23 cellular contexts compared by ENCODE assay signal in the genomic region with DNA sequence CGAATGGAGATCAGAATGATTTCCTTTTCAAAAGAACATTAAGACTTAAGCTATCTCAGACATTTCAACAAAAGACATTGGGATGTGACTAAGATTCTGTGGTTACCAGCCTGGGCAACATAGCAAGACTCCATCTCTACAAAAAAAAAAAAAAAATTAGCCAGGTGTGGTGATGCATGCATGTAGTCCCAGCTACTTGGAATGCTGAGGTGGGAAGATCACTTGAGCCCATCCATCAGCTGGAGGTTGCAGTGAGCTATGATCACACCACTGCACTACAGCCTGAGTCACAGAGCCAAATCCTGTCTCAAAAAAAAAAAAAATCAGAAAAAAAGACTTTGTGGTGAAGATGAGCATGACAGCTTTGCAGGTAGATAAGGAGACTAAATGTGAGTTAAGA.
"Had no signal": no experiment of that assay in that cellular context is flagged by ENCODE, and none has a peak within 500 bp of the region (broad histone marks: within the 10 kb centered on the region; RNA-seq: fewer than 3 reads in every experiment).

No MANE protein-coding gene starts in this region.

- H3K4me1 ChIP-seq: colonic mucosa had no signal

- H3K4me1 Mint-ChIP-seq: neural crest cell had no signal

- ATAC-seq: heart left ventricle, left lobe of liver, mucosa of descending colon, natural killer cell had no signal

- H3K9me3 Mint-ChIP-seq: endodermal cell, natural killer cell, neural crest cell had no signal

- H3K27ac ChIP-seq: colonic mucosa, heart left ventricle, sigmoid colon, skin epidermis, stomach, thoracic aorta, transverse colon had no signal

- H3K27ac Mint-ChIP-seq: endodermal cell had no signal

- H3K4me3 Mint-ChIP-seq: endodermal cell, natural killer cell, neural crest cell had no signal

- H3K4me3 ChIP-seq: colonic mucosa, heart left ventricle, mucosa of descending colon, sigmoid colon, skin epidermis, stomach, thoracic aorta, transverse colon had no signal

- H3K27me3 ChIP-seq: colonic mucosa, heart left ventricle, sigmoid colon, stomach, transverse colon had no signal

- DNase-seq: colonic mucosa; effector CD4-positive, alpha-beta T cell; endodermal cell; erythroblast; heart left ventricle; hippocampal formation; kidney glomerular epithelial cell; mammary epithelial cell; mucosa of descending colon; natural killer cell; posterior cingulate gyrus; sigmoid colon; stimulated activated CD4-positive, alpha-beta T cell treated with anti-CD3 and anti-CD28 coated beads, Interleukin-2, amount 100 ng/mL, for 24 hours; stimulated activated CD4-positive, alpha-beta T cell treated with anti-CD3 and anti-CD28 coated beads, Interleukin-4, amount 100 ng/mL, for 4 hours; stimulated activated naive CD4-positive, alpha-beta T cell; stomach; substantia nigra; transverse colon had no signal

- H3K9me3 ChIP-seq: colonic mucosa, heart left ventricle, mucosa of descending colon, sigmoid colon, stomach, thoracic aorta, transverse colon had no signal

- FAIRE-seq: endothelial cell of umbilical vein had no signal

- H3K36me3 ChIP-seq: colonic mucosa had no signal
